ENCODE assay signal across 27 cellular contexts in the genomic region with DNA sequence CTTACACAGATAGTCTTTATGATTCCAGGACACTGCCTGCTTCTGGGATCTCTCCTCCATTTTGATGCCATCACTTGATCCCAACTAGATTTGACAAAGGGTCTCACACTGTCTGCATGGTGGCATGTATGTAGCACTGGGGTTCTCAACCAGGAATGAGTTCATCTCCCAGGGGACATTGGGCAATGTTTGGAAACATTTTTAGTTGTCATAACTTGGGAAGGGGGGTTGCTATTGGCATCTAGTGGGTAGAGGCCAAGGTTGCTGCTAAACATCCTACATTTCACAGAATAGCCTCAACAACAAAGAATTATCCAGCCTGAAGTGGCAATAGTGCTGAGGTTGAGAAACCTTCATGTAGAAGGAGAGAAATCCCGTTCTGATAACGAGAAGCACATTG.
A peak's percentile ranks its signal among the peaks of the same experiment; 100 is the strongest.
DNase-seq lines count a peak whose midpoint lies in the region; ATAC-seq, FAIRE-seq and TF ChIP-seq lines count a peak whose summit lies in the region.
"Had no signal": no experiment of that assay in that cellular context is flagged by ENCODE, and none has a peak within 500 bp of the region (broad histone marks: within the 10 kb centered on the region; RNA-seq: fewer than 3 reads in every experiment).

No MANE protein-coding gene starts in this region.

- H3K27me3 ChIP-seq in OCI-LY1 (ENCODE audit: insufficient read depth, low read length) (no peaks in the 10 kb centered on the region), prostate gland (replicated peaks; ENCODE audit: insufficient read depth) (no peaks in the 10 kb centered on the region)
- H3K27me3 ChIP-seq: gastroesophageal sphincter, thyroid gland had no signal

- no peak overlapping the region for H2AFZ ChIP-seq in OCI-LY1 (ENCODE audit: low read length)

- peak overlapping the region; percentile 74 for H3K4me3 Mint-ChIP-seq in natural killer cell treated with Interleukin-12 subunit alpha and Interleukin-12 subunit beta and Interleukin-15 and Interleukin-18, amount 100 ng/mL, for 72 hours
- no peak overlapping the region for H3K4me3 Mint-ChIP-seq in natural killer cell
- H3K4me3 Mint-ChIP-seq: HFFc6 had no signal

- no peak for DNase-seq in natural killer cell treated with Interleukin-12 subunit alpha and Interleukin-12 subunit beta and Interleukin-15 and Interleukin-18, amount 100 ng/mL, for 72 hours (ENCODE audit: low spot score)
- DNase-seq in natural killer cell = no peak
- DNase-seq in fibroblast of mammary gland (ENCODE audit: low read depth) = peak; percentile 38
- DNase-seq in urothelium cell line (ENCODE audit: low spot score) = no peak
- DNase-seq in H4 (ENCODE audit: low spot score) = no peak
- no peak for DNase-seq in prostate gland (ENCODE audit: low spot score)
- DNase-seq: activated CD4-positive, alpha-beta T cell treated with anti-CD3 and anti-CD28 coated beads, Interleukin-2, amount 50 U/mL, for 1 hour; activated T-cell treated with anti-CD3 and anti-CD28 coated beads, Interleukin-2, amount 50 U/mL, for 1 hour; HFFc6; KG1; left ventricle myocardium superior; mucosa of descending colon; NCI-H1092 treated with DMSO at 0.1 percent for 48 hours; NCI-H2029; NCI-H345; NCI-H774; PC-3; Right ventricle myocardium superior; stimulated activated CD4-positive, alpha-beta T cell treated with anti-CD3 and anti-CD28 coated beads, Interleukin-2, amount 100 ng/mL, for 48 hours; stimulated activated naive CD8-positive, alpha-beta T cell treated with anti-CD3 and anti-CD28 coated beads, Interleukin-15, Interleukin-2, amounts not matched to agents 100 U/mL and 50 U/mL, for 24 hours; SW 1271; thyroid gland had no signal

- H3K9me3 ChIP-seq in OCI-LY1 (ENCODE audit: low read length) (no peaks in the 10 kb centered on the region), prostate gland (no peaks in the 10 kb centered on the region)
- H3K9me3 ChIP-seq: mucosa of descending colon, thyroid gland had no signal

- H3K36me3 ChIP-seq in OCI-LY1 (ENCODE audit: insufficient read depth, low read length) (no peaks in the 10 kb centered on the region), prostate gland (no peaks in the 10 kb centered on the region)
- H3K36me3 ChIP-seq: gastroesophageal sphincter, thyroid gland had no signal

- H3K79me2 ChIP-seq in OCI-LY1 (ENCODE audit: insufficient read depth, low read length) = no peaks in the 10 kb centered on the region

- H3K9me3 Mint-ChIP-seq in natural killer cell treated with Interleukin-12 subunit alpha and Interleukin-12 subunit beta and Interleukin-15 and Interleukin-18, amount 100 ng/mL, for 72 hours = peaks cover 4% of the 10 kb centered on the region
- no peaks in the 10 kb centered on the region for H3K9me3 Mint-ChIP-seq in natural killer cell

- TF ChIP-seq POLR2A in prostate gland (IDR thresholded peaks at IDR 0.05) = no peak

- no peaks in the 10 kb centered on the region for H3K9me2 ChIP-seq in OCI-LY1 (ENCODE audit: low read depth, low read length)

- no peaks in the 10 kb centered on the region for H4K20me1 ChIP-seq in OCI-LY1 (ENCODE audit: insufficient read depth, low read length)

- H3K27ac ChIP-seq in OCI-LY1 (ENCODE audit: low read depth, low read length, poor library complexity, severe bottlenecking) (peak overlapping the region; percentile 83), prostate gland (no peak overlapping the region)
- H3K27ac ChIP-seq: epithelial cell of prostate, gastroesophageal sphincter, thyroid gland had no signal

- intact Hi-C loops in natural killer cell (cut with micrococcal nuclease) = loop anchor here (1.0 to 2.0 kb wide), 7 partner anchors 15 to 431 kb away; no protein-coding TSS in a partner anchor
- intact Hi-C loops in prostate gland (cut with DNase I) = loop anchor here (1.0 to 2.0 kb wide), 2 partner anchors 388 to 431 kb away; no protein-coding TSS in a partner anchor

- WGBS in prostate gland = 81% methylated on average over 2 of the region's 2 CpGs

- H3K4me1 Mint-ChIP-seq in natural killer cell treated with Interleukin-12 subunit alpha and Interleukin-12 subunit beta and Interleukin-15 and Interleukin-18, amount 100 ng/mL, for 72 hours (ENCODE audit: low read depth in 2 of 2) = peaks cover 61 to 70% of the 10 kb centered on the region in 2 donors
- peaks cover 60 to 65% of the 10 kb centered on the region in 2 donors for H3K4me1 Mint-ChIP-seq in natural killer cell

- H3K4me3 ChIP-seq in OCI-LY1 (ENCODE audit: low read depth, low read length, poor library complexity, severe bottlenecking) (no peak overlapping the region), fibroblast of mammary gland (ENCODE audit: control insufficient read depth, low read depth, low read length) (no peak overlapping the region), prostate gland (no peak overlapping the region)
- H3K4me3 ChIP-seq: gastroesophageal sphincter, mucosa of descending colon, thyroid gland had no signal

- H3F3A ChIP-seq in OCI-LY1 (ENCODE audit: insufficient read depth, low read length) = no peaks in the 10 kb centered on the region

- TF ChIP-seq CTCF in natural killer cell (IDR thresholded peaks at IDR 0.05) (no peak), OCI-LY1 (IDR thresholded peaks at IDR 0.05; ENCODE audit: low read length) (no peak), fibroblast of mammary gland (conservative IDR thresholded peaks at IDR 0.05; ENCODE audit: control insufficient read depth, insufficient read depth, low read depth, low read length) (no peak), prostate gland (IDR thresholded peaks at IDR 0.05) (no peak)

- peaks cover 18% of the 10 kb centered on the region for H3K36me3 Mint-ChIP-seq in natural killer cell treated with Interleukin-12 subunit alpha and Interleukin-12 subunit beta and Interleukin-15 and Interleukin-18, amount 100 ng/mL, for 72 hours
- peaks cover 14% of the 10 kb centered on the region for H3K36me3 Mint-ChIP-seq in natural killer cell

- H3K4me2 ChIP-seq in OCI-LY1 (ENCODE audit: low read length) = no peak overlapping the region; the same call in 1 of the 2 replicates

- H3K9ac ChIP-seq in OCI-LY1 (ENCODE audit: low read length) = no peak overlapping the region

- FAIRE-seq in urothelium cell line (lab: Jason Lieb, UNC) = peak; percentile 52
- FAIRE-seq: islet of Langerhans had no signal

- H3K27ac Mint-ChIP-seq in natural killer cell treated with Interleukin-12 subunit alpha and Interleukin-12 subunit beta and Interleukin-15 and Interleukin-18, amount 100 ng/mL, for 72 hours = peak overlapping the region; percentile 64 to 81
- H3K27ac Mint-ChIP-seq in natural killer cell = peak overlapping the region in 1 of 2 donors; percentile 73
- H3K27ac Mint-ChIP-seq: HFFc6 had no signal

- H3K4me1 ChIP-seq in OCI-LY1 (ENCODE audit: insufficient read depth, low read length, severe bottlenecking) (peaks cover 40% of the 10 kb centered on the region), prostate gland (replicated peaks) (no peaks in the 10 kb centered on the region)

- ATAC-seq in natural killer cell treated with Interleukin-12 subunit alpha and Interleukin-12 subunit beta and Interleukin-15 and Interleukin-18, amount 100 ng/mL, for 72 hours = no peak
- ATAC-seq in natural killer cell (no peak), GM21390 (IDR thresholded peaks at IDR 0.05; ENCODE audit: unreplicated experiment) (no peak)
- ATAC-seq: gastroesophageal sphincter; stimulated activated naive CD8-positive, alpha-beta T cell treated with anti-CD3 and anti-CD28 coated beads, Interleukin-15, Interleukin-2, amounts not matched to agents 100 U/mL and 50 U/mL, for 24 hours had no signal

- peaks cover 6 to 16% of the 10 kb centered on the region in 2 donors for H3K27me3 Mint-ChIP-seq in natural killer cell treated with Interleukin-12 subunit alpha and Interleukin-12 subunit beta and Interleukin-15 and Interleukin-18, amount 100 ng/mL, for 72 hours
- H3K27me3 Mint-ChIP-seq in natural killer cell (ENCODE audit: low read depth in 2 of 2) = peaks cover 36 to 40% of the 10 kb centered on the region in 2 donors
